In genomic region chr14:54567634-54568561, GRCh38 we compare ENCODE assay signal across 1 cellular context.
TF ChIP-seq lines count a peak whose summit lies in the region.

No MANE protein-coding gene starts in this region.

TF ChIP-seq in GM12878, 131 proteins besides CTCF, POLR2A, EP300 and RAD21:
- peak; percentile 58; the same call in 1 of the 2 replicates for TF ChIP-seq ZNF384 (IDR thresholded peaks at IDR 0.05; ENCODE audit: borderline replicate concordance, low read depth, low read length)
- 0 out of 2 replicates have a peak, but pooled peaks have one; percentile 11 for TF ChIP-seq BCL11A (IDR thresholded peaks at IDR 0.05; ENCODE audit: low read depth, low read length)
- 0 out of 2 replicates have a peak, but pooled peaks have one; percentile 5 for TF ChIP-seq RELB (IDR thresholded peaks at IDR 0.05; ENCODE audit: low read depth)
- no peak for TF ChIP-seq POU2F2 (IDR thresholded peaks at IDR 0.05; ENCODE audit: borderline replicate concordance, low read depth, low read length)
